Comparison of ENCODE assay signal across 18 cellular contexts in genomic region chr17:4514206-4514605, GRCh38. TPM values are rescaled to one million over a fixed set of nuclear protein-coding genes. Genes with fewer than 3 reads are reported as not detected.
DNase-seq lines count a peak whose midpoint lies in the region; TF ChIP-seq lines count a peak whose summit lies in the region.
"Had no signal": no experiment of that assay in that cellular context is flagged by ENCODE, and none has a peak within 500 bp of the region (broad histone marks: within the 10 kb centered on the region; RNA-seq: fewer than 3 reads in every experiment).

No MANE protein-coding gene starts in this region.

- H3K4me3 Mint-ChIP-seq in neural progenitor cell, result no peak overlapping the region
- H3K4me3 Mint-ChIP-seq: activated CD4-positive, alpha-beta memory T cell treated with anti-CD3 and anti-CD28 coated beads, Interleukin-2, amount 10 ng/mL, durations not matched to agents 7 days and 5 days; CD4-positive, CD25-positive, alpha-beta regulatory T cell; memory B cell had no signal

- in situ Hi-C loops in T47D (cut with HindIII; ENCODE audit: low pct_unique_long_range_greater_than_20kb, low sequenced_read_pairs), result no loop called here
- in situ Hi-C loops in mammary epithelial cell (cut with MboI; ENCODE audit: low sequenced_read_pairs in 2 of 2), result no loop called here

- no peak overlapping the region for H3K27ac Mint-ChIP-seq in neural progenitor cell
- H3K27ac Mint-ChIP-seq: activated CD4-positive, alpha-beta memory T cell treated with anti-CD3 and anti-CD28 coated beads, Interleukin-2, amount 10 ng/mL, durations not matched to agents 7 days and 5 days; CD4-positive, CD25-positive, alpha-beta regulatory T cell; memory B cell had no signal

- H2AFZ ChIP-seq in mammary epithelial cell (ENCODE audit: low read depth, low read length) (no peak overlapping the region), neural progenitor cell (replicated peaks) (no peak overlapping the region)

- H3K4me3 ChIP-seq in mammary epithelial cell (replicated peaks in 1 of 3; ENCODE audit: insufficient read depth in 1 of 3, low read depth in 2 of 3, low read length in 3 of 3) (no peak overlapping the region), esophagus squamous epithelium (no peak overlapping the region), neural progenitor cell (no peak overlapping the region)
- H3K4me3 ChIP-seq: A549, transverse colon had no signal

- H3K9me3 ChIP-seq in mammary epithelial cell (replicated peaks; ENCODE audit: insufficient read depth, low read length) (no peaks in the 10 kb centered on the region), esophagus squamous epithelium (no peaks in the 10 kb centered on the region), neural progenitor cell (ENCODE audit: low read depth) (no peaks in the 10 kb centered on the region)
- H3K9me3 ChIP-seq: A549, transverse colon had no signal

- WGBS in mammary epithelial cell (ENCODE audit: low coverage, missing lambda C conversion rate), result 68% methylated on average over 6 of the region's 7 CpGs
- 20% methylated on average over 1 of the region's 7 CpGs; no CpG with 5 or more reads in 1 of the 2 donors for WGBS in esophagus squamous epithelium, 2 donors

- CTCF ChIA-PET in mammary epithelial cell (lab: Charles Lee; ENCODE audit: low non-redundant PET), result no interaction called here

- intact Hi-C loops in mammary epithelial cell (cut with micrococcal nuclease), result no loop called here
- intact Hi-C loops in esophagus squamous epithelium (cut with DNase I), result no loop called here

- H3K27me3 ChIP-seq in mammary epithelial cell (ENCODE audit: insufficient read depth, low read length), result no peaks in the 10 kb centered on the region
- no peaks in the 10 kb centered on the region for H3K27me3 ChIP-seq in esophagus squamous epithelium
- H3K27me3 ChIP-seq in neural progenitor cell, result no peaks in the 10 kb centered on the region
- H3K27me3 ChIP-seq: transverse colon had no signal

- H3K36me3 ChIP-seq in mammary epithelial cell (ENCODE audit: insufficient read depth, low read length), result no peaks in the 10 kb centered on the region
- H3K36me3 ChIP-seq in esophagus squamous epithelium, result no peaks in the 10 kb centered on the region
- no peaks in the 10 kb centered on the region for H3K36me3 ChIP-seq in neural progenitor cell
- H3K36me3 ChIP-seq: transverse colon had no signal

- no peaks in the 10 kb centered on the region for H3K79me2 ChIP-seq in mammary epithelial cell (ENCODE audit: insufficient read depth, low read length)
- H3K79me2 ChIP-seq in neural progenitor cell (ENCODE audit: low read depth), result no peaks in the 10 kb centered on the region

- H3K4me1 ChIP-seq in mammary epithelial cell (ENCODE audit: insufficient read depth, low read length) (peaks cover 9% of the 10 kb centered on the region), esophagus squamous epithelium (peaks cover 15 to 92% (median 26%) of the 10 kb centered on the region in 3 donors), neural progenitor cell (peaks cover 13% of the 10 kb centered on the region)
- H3K4me1 ChIP-seq: A549, transverse colon had no signal

- no peaks in the 10 kb centered on the region for H3F3A ChIP-seq in neural progenitor cell (ENCODE audit: low read depth)

- no peak overlapping the region for H3K9ac ChIP-seq in mammary epithelial cell (ENCODE audit: insufficient read depth, low read length)
- H3K9ac ChIP-seq in neural progenitor cell, result no peak overlapping the region

- TF ChIP-seq POLR2A in esophagus squamous epithelium (IDR thresholded peaks at IDR 0.05), result no peak

- H3K36me3 Mint-ChIP-seq in neural progenitor cell, result no peaks in the 10 kb centered on the region
- H3K36me3 Mint-ChIP-seq: CD4-positive, CD25-positive, alpha-beta regulatory T cell; memory B cell had no signal

- no peaks in the 10 kb centered on the region for H3K9me3 Mint-ChIP-seq in neural progenitor cell
- H3K9me3 Mint-ChIP-seq: activated CD4-positive, alpha-beta memory T cell treated with anti-CD3 and anti-CD28 coated beads, Interleukin-2, amount 10 ng/mL, durations not matched to agents 7 days and 5 days; CD4-positive, CD25-positive, alpha-beta regulatory T cell; memory B cell had no signal

- DNase-seq in T47D (ENCODE audit: low read depth in 1 of 2, low spot score in 1 of 2) (peak; percentile 84 to 93), mammary epithelial cell (no peak), esophagus squamous epithelium (lab: John Stamatoyannopoulos, UW) (no peak), neural progenitor cell (ENCODE audit: low spot score) (peak; percentile 40), ureter (ENCODE audit: low spot score) (peak; percentile 79), amygdala (lab: John Stamatoyannopoulos, UW) (no peak), medulla oblongata (ENCODE audit: extremely low spot score) (no peak)
- DNase-seq in stimulated activated CD4-positive, alpha-beta T cell treated with anti-CD3 and anti-CD28 coated beads, Interleukin-1b, Interleukin-23, amount 100 ng/mL, for 48 hours, result no peak
- DNase-seq: activated CD4-positive, alpha-beta memory T cell treated with anti-CD3 and anti-CD28 coated beads, Interleukin-2, amount 10 ng/mL, durations not matched to agents 7 days and 5 days; CD4-positive, CD25-positive, alpha-beta regulatory T cell; central memory CD4-positive, alpha-beta T cell; effector CD8-positive, alpha-beta T cell; NCI-H1436 treated with DMSO at 0.1 percent for 48 hours; stimulated activated CD4-positive, alpha-beta T cell treated with anti-CD3 and anti-CD28 coated beads, Interleukin-4, amount 100 ng/mL, for 4 hours; transverse colon had no signal

- dilution Hi-C loops in mammary epithelial cell (cut with HindIII; ENCODE audit: low sequenced_read_pairs), result no loop called here

- no peak for TF ChIP-seq CTCF in mammary epithelial cell (conservative IDR thresholded peaks at IDR 0.05 in 1 of 2, IDR thresholded peaks at IDR 0.05 in 1 of 2; ENCODE audit: extremely low read depth in 1 of 2, insufficient read depth in 1 of 2, low read depth in 1 of 2, low read length in 2 of 2)
- no peak for TF ChIP-seq CTCF in esophagus squamous epithelium (IDR thresholded peaks at IDR 0.05)
- no peak for TF ChIP-seq CTCF in neural progenitor cell (IDR thresholded peaks at IDR 0.05)

- no TSS peak for BruUV-seq in mammary epithelial cell (replicated peaks; lab: Mats Ljungman, UMichigan)

- H3K27me3 Mint-ChIP-seq in neural progenitor cell (ENCODE audit: insufficient read depth, low read depth), result peaks cover 6% of the 10 kb centered on the region
- H3K27me3 Mint-ChIP-seq: CD4-positive, CD25-positive, alpha-beta regulatory T cell had no signal

- no peaks in the 10 kb centered on the region for H4K20me1 ChIP-seq in mammary epithelial cell (ENCODE audit: insufficient read depth, low read length)
- H4K20me1 ChIP-seq in neural progenitor cell (ENCODE audit: low read depth), result no peaks in the 10 kb centered on the region

- peaks cover 4% of the 10 kb centered on the region for H3K4me1 Mint-ChIP-seq in neural progenitor cell

- H3K27ac ChIP-seq in mammary epithelial cell (ENCODE audit: insufficient read depth, low read depth, low read length) (no peak overlapping the region), esophagus squamous epithelium (peak overlapping the region; percentile 59 to 74 (median 66)), neural progenitor cell (no peak overlapping the region)
- H3K27ac ChIP-seq: transverse colon had no signal

- no peak overlapping the region for H3K4me2 ChIP-seq in mammary epithelial cell (ENCODE audit: insufficient read depth, low read depth, low read length)
- H3K4me2 ChIP-seq in neural progenitor cell, result no peak overlapping the region
- H3K4me2 ChIP-seq: A549 had no signal

RNA-seq across cellular contexts. Expression of gene SPNS2, which starts 15.5 kb away (rescaled TPM):
- total RNA-seq in mammary epithelial cell (under 1 TPM in 1 of 2 donors, not detected in 1; 0.67 TPM), esophagus squamous epithelium (10 to 100 TPM; 36.8 to 66.6 (median 47.6) TPM), neural progenitor cell (ENCODE audit: low replicate concordance) (0.34 and 1.7 TPM in 2 replicates), ureter (30.0 TPM)
- polyA plus RNA-seq in mammary epithelial cell, result not detected
- polyA minus RNA-seq in mammary epithelial cell, result 1.3 TPM
- total RNA-seq: Daoy had no signal
- polyA plus RNA-seq: CD4-positive, CD25-positive, alpha-beta regulatory T cell had no signal

RNA-seq across cellular contexts. Expression of gene MYBBP1A, which starts 41.0 kb away (rescaled TPM):
- total RNA-seq in mammary epithelial cell, result 100 to 1,000 TPM in 1 of 2 donors, 10 to 100 TPM in 1; 63.2 to 105 TPM
- polyA plus RNA-seq in mammary epithelial cell, result 44.6 TPM
- 80.4 TPM for polyA minus RNA-seq in mammary epithelial cell
- 10 to 100 TPM; 32.4 to 70.0 (median 54.4) TPM for total RNA-seq in esophagus squamous epithelium
- 17.4 and 44.6 TPM in 2 replicates for total RNA-seq in neural progenitor cell (ENCODE audit: low replicate concordance)
- 110 TPM for total RNA-seq in ureter

RNA-seq across cellular contexts. Expression of gene GGT6, which starts 46.2 kb away (rescaled TPM):
- total RNA-seq in mammary epithelial cell (10 to 100 TPM in 1 of 2 donors, 1 to 10 TPM in 1; 3.1 to 13.8 TPM), esophagus squamous epithelium (100 to 1,000 TPM in 1 of 4 donors, 10 to 100 TPM in 3; 46.0 to 141 (median 68.5) TPM), neural progenitor cell (ENCODE audit: low replicate concordance) (not detected in 2 replicates), ureter (83.6 TPM)
- polyA plus RNA-seq in mammary epithelial cell, result 2.0 TPM
- polyA minus RNA-seq in mammary epithelial cell, result 2.3 TPM
- total RNA-seq: activated CD4-positive, alpha-beta memory T cell treated with anti-CD3 and anti-CD28 coated beads, Interleukin-2, amount 10 ng/mL, durations not matched to agents 7 days and 5 days; CD4-positive, CD25-positive, alpha-beta regulatory T cell; Daoy had no signal
- polyA plus RNA-seq: A549; CD4-positive, CD25-positive, alpha-beta regulatory T cell had no signal

Comparison
In these comparisons a context has a peak if more than half of its experiments do, and no peak if none do; other contexts are left out.
1. DNase-seq: peak in T47D (2 of 2), neural progenitor cell (single experiment) and ureter (single experiment); none in mammary epithelial cell (single experiment), esophagus squamous epithelium (single experiment), amygdala (0 of 56), medulla oblongata (single experiment) and stimulated activated CD4-positive, alpha-beta T cell treated with anti-CD3 and anti-CD28 coated beads, Interleukin-1b, Interleukin-23, amount 100 ng/mL, for 48 hours (single experiment).
2. H3K27ac ChIP-seq: peak in esophagus squamous epithelium (4 of 4); none in mammary epithelial cell (single experiment) and neural progenitor cell (single experiment).
3. RNA of gene SPNS2, which starts 15.5 kb away (total RNA-seq): 36.8 to 66.6 TPM in esophagus squamous epithelium and 30.0 TPM in ureter (single experiment); 0.67 TPM in mammary epithelial cell and 0.34 to 1.7 TPM in neural progenitor cell; every median in the first group is over 10 times any median in the second.